In genomic region chrX:8304668-8305067, GRCh38 we compare ENCODE assay signal across 17 cellular contexts.
DNase-seq lines count a peak whose midpoint lies in the region; ATAC-seq, FAIRE-seq and TF ChIP-seq lines count a peak whose summit lies in the region.
"Had no signal": no experiment of that assay in that cellular context is flagged by ENCODE, and none has a peak within 500 bp of the region (broad histone marks: within the 10 kb centered on the region; RNA-seq: fewer than 3 reads in every experiment).

No MANE protein-coding gene starts in this region.

- FAIRE-seq in bronchial epithelial cell (lab: Jason Lieb, UNC) = no peak
- FAIRE-seq: GM12891, H54 had no signal

- H3K27me3 ChIP-seq in bronchial epithelial cell (ENCODE audit: control insufficient read depth, insufficient read depth, low read length) = no peaks in the 10 kb centered on the region
- H3K27me3 ChIP-seq: BLaER1 treated with 17β-estradiol and CSF1 and Interleukin-3, amounts not matched to agents 10 nM and 100 nM had no signal

- peaks cover 0 to 14% of the 10 kb centered on the region in 2 donors for H3K9me3 Mint-ChIP-seq in activated naive CD4-positive, alpha-beta T cell treated with anti-CD3 and anti-CD28 coated beads, Interleukin-2, amount 50 U/mL, for 72 hours

- peak; percentile 7 for DNase-seq in A172 (ENCODE audit: low spot score)
- peak; percentile 19 for DNase-seq in bronchial epithelial cell (ENCODE audit: low read depth)
- peak; percentile 9 for DNase-seq in fibroblast of villous mesenchyme (ENCODE audit: low read depth)
- DNase-seq in skeletal muscle cell (ENCODE audit: low read depth) = peak; percentile 26
- no peak for DNase-seq in NK-92 treated with Interleukin-12 subunit alpha and Interleukin-12 subunit beta, amount 100 ng/mL, for 24 hours (lab: John Stamatoyannopoulos, UW)
- DNase-seq in midbrain (lab: John Stamatoyannopoulos, UW) = no peak
- DNase-seq in activated naive CD4-positive, alpha-beta T cell treated with anti-CD3 and anti-CD28 coated beads, Interleukin-2, amount 50 U/mL, for 72 hours (ENCODE audit: low spot score in 2 of 2) = no peak
- DNase-seq: 8988T; ACHN; Calu3; CD4-positive, CD25-positive, alpha-beta regulatory T cell; DMS 273 treated with DMSO at 0.1 percent for 48 hours; GM23248 had no signal

- ATAC-seq in activated naive CD4-positive, alpha-beta T cell treated with anti-CD3 and anti-CD28 coated beads, Interleukin-2, amount 50 U/mL, for 72 hours = no peak
- ATAC-seq: HCT116 had no signal

- H3K36me3 Mint-ChIP-seq in activated naive CD4-positive, alpha-beta T cell treated with anti-CD3 and anti-CD28 coated beads, Interleukin-2, amount 50 U/mL, for 72 hours = peaks cover 4 to 23% of the 10 kb centered on the region in 2 donors
- H3K36me3 Mint-ChIP-seq: CD4-positive, CD25-positive, alpha-beta regulatory T cell had no signal

- no peak overlapping the region for H3K27ac Mint-ChIP-seq in activated naive CD4-positive, alpha-beta T cell treated with anti-CD3 and anti-CD28 coated beads, Interleukin-2, amount 50 U/mL, for 72 hours
- H3K27ac Mint-ChIP-seq: CD4-positive, CD25-positive, alpha-beta regulatory T cell had no signal

- TF ChIP-seq CTCF in bronchial epithelial cell (IDR thresholded peaks at IDR 0.05; ENCODE audit: insufficient read depth, low read length, severe bottlenecking) = no peak
- TF ChIP-seq CTCF in fibroblast of villous mesenchyme (IDR thresholded peaks at IDR 0.05; ENCODE audit: insufficient read depth, low read depth, low read length) = no peak

- no peaks in the 10 kb centered on the region for H3K36me3 ChIP-seq in bronchial epithelial cell (ENCODE audit: control insufficient read depth, insufficient read depth, low read length)
- H3K36me3 ChIP-seq: BLaER1 treated with 17β-estradiol and CSF1 and Interleukin-3, amounts not matched to agents 10 nM and 100 nM had no signal

- H3K4me3 ChIP-seq in bronchial epithelial cell (ENCODE audit: low read depth, low read length) (no peak overlapping the region), fibroblast of villous mesenchyme (ENCODE audit: low read depth, low read length) (no peak overlapping the region), skeletal muscle cell (ENCODE audit: low read depth, low read length) (no peak overlapping the region)
- H3K4me3 ChIP-seq: BLaER1 treated with 17β-estradiol and CSF1 and Interleukin-3, amounts not matched to agents 10 nM and 100 nM; GM23248 had no signal

Comparison
In these comparisons a context has a peak if more than half of its experiments do, and no peak if none do; other contexts are left out.
1. DNase-seq: peak in A172 (single experiment), bronchial epithelial cell (single experiment), fibroblast of villous mesenchyme (single experiment) and skeletal muscle cell (single experiment); none in NK-92 treated with Interleukin-12 subunit alpha and Interleukin-12 subunit beta, amount 100 ng/mL, for 24 hours (single experiment), midbrain (single experiment) and activated naive CD4-positive, alpha-beta T cell treated with anti-CD3 and anti-CD28 coated beads, Interleukin-2, amount 50 U/mL, for 72 hours (0 of 2).